Comparison of ENCODE assay signal across 12 cellular contexts in the genomic region with DNA sequence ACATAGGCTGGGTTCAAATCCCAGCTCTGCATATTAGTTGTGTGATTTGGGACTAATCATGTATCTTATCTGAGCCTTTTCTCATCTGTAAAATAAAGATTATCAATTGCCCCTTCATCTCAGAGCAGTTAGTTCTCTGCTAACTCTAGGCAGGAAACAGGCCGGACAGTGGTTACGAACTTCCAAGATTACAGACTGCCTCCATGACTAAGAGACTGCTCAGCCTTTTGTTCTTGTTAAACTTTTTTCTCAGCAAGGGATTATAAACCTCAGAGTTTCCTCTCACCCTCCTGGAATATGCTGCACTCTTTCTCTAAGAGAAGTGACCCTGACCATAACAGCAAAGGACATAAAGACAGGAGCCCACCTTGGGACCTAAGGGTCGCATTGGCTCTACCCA. TPM values are rescaled to one million over a fixed set of nuclear protein-coding genes. Genes with fewer than 3 reads are reported as not detected.
A peak's percentile ranks its signal among the peaks of the same experiment; 100 is the strongest.
DNase-seq lines count a peak whose midpoint lies in the region; ATAC-seq and TF ChIP-seq lines count a peak whose summit lies in the region.
"Had no signal": no experiment of that assay in that cellular context is flagged by ENCODE, and none has a peak within 500 bp of the region (broad histone marks: within the 10 kb centered on the region; RNA-seq: fewer than 3 reads in every experiment).

No MANE protein-coding gene starts in this region.

- no peaks in the 10 kb centered on the region for H3K9me3 Mint-ChIP-seq in mesothelial cell of epicardium

- BruUV-seq in PC-3 (replicated peaks; lab: Mats Ljungman, UMichigan), result no TSS peak

- no peak for TF ChIP-seq POLR2A in right lobe of liver (IDR thresholded peaks at IDR 0.05)

- H3K9me3 ChIP-seq in PC-3 (ENCODE audit: low read length), result no peaks in the 10 kb centered on the region
- no peaks in the 10 kb centered on the region for H3K9me3 ChIP-seq in right lobe of liver
- H3K9me3 ChIP-seq: Caco-2 had no signal

- WGBS in right lobe of liver (ENCODE audit: insufficient coverage, low coverage, low lambda C conversion rate, missing lambda C conversion rate), result 96% methylated on average over 3 of the region's 3 CpGs

- peak overlapping the region; percentile 21 for H3K27ac Mint-ChIP-seq in mesothelial cell of epicardium
- H3K27ac Mint-ChIP-seq: activated naive CD8-positive, alpha-beta T cell had no signal

- peaks cover 25% of the 10 kb centered on the region for H3K4me1 ChIP-seq in PC-3 (ENCODE audit: insufficient read depth, low read length)
- H3K4me1 ChIP-seq in right lobe of liver, result no peaks in the 10 kb centered on the region
- H3K4me1 ChIP-seq: Caco-2 had no signal

- intact Hi-C loops in PC-3 (cut with micrococcal nuclease) (loop anchor here (5.0 kb wide), 2 partner anchors 41 to 96 kb away; partner anchors contain the start of gene GBF1), right lobe of liver (cut with DNase I) (no loop called here)

- ATAC-seq in PC-3 (peak; percentile 84), HG03280 (IDR thresholded peaks at IDR 0.05; ENCODE audit: unreplicated experiment) (no peak), right lobe of liver (no peak)

- H3K4me3 Mint-ChIP-seq in mesothelial cell of epicardium, result no peak overlapping the region
- H3K4me3 Mint-ChIP-seq: activated naive CD8-positive, alpha-beta T cell had no signal

- H3K4me1 Mint-ChIP-seq in mesothelial cell of epicardium, result no peaks in the 10 kb centered on the region

- TF ChIP-seq CTCF in PC-3 (conservative IDR thresholded peaks at IDR 0.05; ENCODE audit: low read depth, low read length) (no peak), choroid plexus epithelial cell (conservative IDR thresholded peaks at IDR 0.05; ENCODE audit: low read depth, low read length) (no peak), mesothelial cell of epicardium (IDR thresholded peaks at IDR 0.05; ENCODE audit: unreplicated experiment) (no peak), GM10266 (IDR thresholded peaks at IDR 0.05; ENCODE audit: control insufficient read depth, insufficient read depth, low read depth, missing control alignments) (no peak), right lobe of liver (IDR thresholded peaks at IDR 0.05) (no peak)

- H3K27me3 ChIP-seq in PC-3 (ENCODE audit: low read length) (no peaks in the 10 kb centered on the region), right lobe of liver (no peaks in the 10 kb centered on the region)

- no peaks in the 10 kb centered on the region for H3K79me2 ChIP-seq in PC-3 (ENCODE audit: low read length)

- CTCF ChIA-PET in PC-3 (lab: Charles Lee), result interaction anchor here (0.6 kb wide), 1 partner anchor 241 kb away, joined by 3 read pairs; no protein-coding TSS in a partner anchor

- H3K9ac ChIP-seq in PC-3 (ENCODE audit: low read length), result 0 out of 2 replicates have a peak overlapping the region, but pooled peaks have one; percentile 17

- peaks cover 9% of the 10 kb centered on the region for H3F3A ChIP-seq in PC-3 (ENCODE audit: low read length, unreplicated experiment)

- no peaks in the 10 kb centered on the region for H3K36me3 Mint-ChIP-seq in mesothelial cell of epicardium
- H3K36me3 Mint-ChIP-seq: activated naive CD8-positive, alpha-beta T cell had no signal

- POLR2A ChIA-PET in PC-3 (lab: Charles Lee; ENCODE audit: unreplicated experiment), result interaction anchor here (0.6 kb wide), 1 partner anchor 89 kb away, joined by 3 read pairs; the partner anchor contains the start of gene CUEDC2

- no peaks in the 10 kb centered on the region for H4K20me1 ChIP-seq in PC-3 (ENCODE audit: low read length)

- peak overlapping the region; percentile 48 for H3K4me2 ChIP-seq in PC-3 (ENCODE audit: low read length)

- H3K27ac ChIP-seq in PC-3 (ENCODE audit: low read length), result peak overlapping the region; percentile 76
- H3K27ac ChIP-seq in right lobe of liver, result no peak overlapping the region

- H3K9me2 ChIP-seq in PC-3 (replicated peaks; ENCODE audit: low read length), result no peaks in the 10 kb centered on the region

- peak; percentile 70 for DNase-seq in EL
- DNase-seq in PC-3, result peak; percentile 69
- DNase-seq in choroid plexus epithelial cell (ENCODE audit: low read depth), result peak; percentile 81
- no peak for DNase-seq in mesothelial cell of epicardium (ENCODE audit: low spot score in 2 of 2, unreplicated experiment in 2 of 2)
- DNase-seq in GM10266 (ENCODE audit: extremely low spot score), result no peak
- DNase-seq in GM19238 (ENCODE audit: insufficient read length, low spot score), result no peak
- DNase-seq in right lobe of liver, result no peak
- DNase-seq: Caco-2, NCI-H2081 treated with DMSO at 0.1 percent for 48 hours, right cardiac atrium had no signal

- H2AFZ ChIP-seq in PC-3 (ENCODE audit: low read length), result no peak overlapping the region

- no peak overlapping the region for H3K4me3 ChIP-seq in PC-3 (ENCODE audit: low read length)
- no peak overlapping the region for H3K4me3 ChIP-seq in choroid plexus epithelial cell (ENCODE audit: low read depth, low read length)
- no peak overlapping the region for H3K4me3 ChIP-seq in right lobe of liver

- H3K27me3 Mint-ChIP-seq in mesothelial cell of epicardium (ENCODE audit: low read depth), result no peaks in the 10 kb centered on the region
- H3K27me3 Mint-ChIP-seq: activated naive CD8-positive, alpha-beta T cell had no signal

- no peaks in the 10 kb centered on the region for H3K36me3 ChIP-seq in PC-3 (ENCODE audit: low read depth, low read length)
- H3K36me3 ChIP-seq in right lobe of liver, result peaks cover 0 to 19% (median 3%) of the 10 kb centered on the region in 4 donors

RNA-seq across cellular contexts. Expression of gene NFKB2, which starts 52.5 kb away (rescaled TPM):
- total RNA-seq in PC-3 (2014; rRNA removed) (45.0 and 71.1 TPM in 2 replicates), mesothelial cell of epicardium (51.7 to 56.6 TPM (median 55.8 TPM) in 3 replicates), right lobe of liver (10 to 100 TPM in 4 of 6 experiments, 1 to 10 TPM in 2; 7.5 to 46.0 (median 19.4) TPM)

Comparison
In these comparisons a context has a peak if more than half of its experiments do, and no peak if none do; other contexts are left out.
1. DNase-seq: peak in EL (single experiment), PC-3 (single experiment) and choroid plexus epithelial cell (single experiment); none in mesothelial cell of epicardium (0 of 2), GM10266 (single experiment), GM19238 (single experiment) and right lobe of liver (0 of 3).